20 cellular contexts compared by ENCODE assay signal in the genomic region with DNA sequence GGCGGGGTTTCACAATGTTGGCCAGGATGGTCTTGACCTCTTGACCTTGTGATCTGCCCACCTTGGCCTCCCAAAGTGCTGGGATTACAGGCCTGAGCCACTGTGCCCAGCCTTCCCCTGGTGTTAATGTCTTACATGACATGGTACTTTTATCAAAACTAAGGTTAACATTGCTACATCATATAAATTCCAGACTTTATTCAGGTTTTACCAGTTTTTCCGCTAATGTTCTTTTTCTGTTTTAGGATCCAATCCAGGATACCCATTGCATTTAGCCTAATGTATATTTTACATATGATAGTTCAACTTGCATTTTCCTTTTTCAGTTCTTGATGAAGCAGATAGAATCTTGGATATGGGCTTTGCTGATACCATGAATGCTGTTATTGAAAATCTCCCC. TPM values are rescaled to one million over a fixed set of nuclear protein-coding genes. Genes with fewer than 3 reads are reported as not detected.
A peak's percentile ranks its signal among the peaks of the same experiment; 100 is the strongest.
DNase-seq lines count a peak whose midpoint lies in the region; FAIRE-seq lines count a peak whose summit lies in the region.
"Had no signal": no experiment of that assay in that cellular context is flagged by ENCODE, and none has a peak within 500 bp of the region (broad histone marks: within the 10 kb centered on the region; RNA-seq: fewer than 3 reads in every experiment).

No MANE protein-coding gene starts in this region.

- H3K4me3 Mint-ChIP-seq in activated CD4-positive, alpha-beta T cell treated with anti-CD3 and anti-CD28 coated beads, Interleukin-2, amount 10 ng/mL, durations not matched to agents 24 days and 14 days: no peak overlapping the region
- H3K4me3 Mint-ChIP-seq: CD14-positive monocyte; CD4-positive, alpha-beta memory T cell; CD4-positive, CD25-positive, alpha-beta regulatory T cell; CD8-positive, alpha-beta memory T cell had no signal

- peak; percentile 23 for FAIRE-seq in HTR-8/SVneo (lab: Jason Lieb, UNC)
- FAIRE-seq: A204.1, G401.6, GM12891, GM18507, GM19239 had no signal

- H3K9me3 Mint-ChIP-seq in activated CD4-positive, alpha-beta T cell treated with anti-CD3 and anti-CD28 coated beads, Interleukin-2, amount 10 ng/mL, durations not matched to agents 24 days and 14 days: no peaks in the 10 kb centered on the region
- H3K9me3 Mint-ChIP-seq: CD14-positive monocyte; CD4-positive, alpha-beta memory T cell; CD4-positive, CD25-positive, alpha-beta regulatory T cell; CD8-positive, alpha-beta memory T cell had no signal

- intact Hi-C loops in activated CD4-positive, alpha-beta T cell treated with anti-CD3 and anti-CD28 coated beads, Interleukin-2, amount 10 ng/mL, durations not matched to agents 24 days and 14 days (cut with micrococcal nuclease): no loop called here

- peaks cover 6% of the 10 kb centered on the region for H3K4me1 Mint-ChIP-seq in activated CD4-positive, alpha-beta T cell treated with anti-CD3 and anti-CD28 coated beads, Interleukin-2, amount 10 ng/mL, durations not matched to agents 24 days and 14 days

- no peaks in the 10 kb centered on the region for H3K27me3 Mint-ChIP-seq in activated CD4-positive, alpha-beta T cell treated with anti-CD3 and anti-CD28 coated beads, Interleukin-2, amount 10 ng/mL, durations not matched to agents 24 days and 14 days
- H3K27me3 Mint-ChIP-seq: CD4-positive, alpha-beta memory T cell; CD4-positive, CD25-positive, alpha-beta regulatory T cell; CD8-positive, alpha-beta memory T cell had no signal

- no peak overlapping the region for H3K27ac Mint-ChIP-seq in activated CD4-positive, alpha-beta T cell treated with anti-CD3 and anti-CD28 coated beads, Interleukin-2, amount 10 ng/mL, durations not matched to agents 24 days and 14 days
- H3K27ac Mint-ChIP-seq: CD14-positive monocyte; CD4-positive, alpha-beta memory T cell; CD4-positive, CD25-positive, alpha-beta regulatory T cell; CD8-positive, alpha-beta memory T cell had no signal

- peaks cover 64% of the 10 kb centered on the region for H3K36me3 Mint-ChIP-seq in activated CD4-positive, alpha-beta T cell treated with anti-CD3 and anti-CD28 coated beads, Interleukin-2, amount 10 ng/mL, durations not matched to agents 24 days and 14 days (ENCODE audit: low read depth)

- peak; percentile 32 for DNase-seq in activated CD4-positive, alpha-beta T cell treated with anti-CD3 and anti-CD28 coated beads, Interleukin-2, amount 10 ng/mL, durations not matched to agents 24 days and 14 days
- no peak for DNase-seq in activated CD4-positive, alpha-beta T cell treated with anti-CD3 and anti-CD28 coated beads, Interleukin-2, amount 50 U/mL, for 48 hours
- no peak for DNase-seq in HTR-8/SVneo (ENCODE audit: insufficient read length, low spot score)
- no peak for DNase-seq in activated CD4-positive, CD25-positive, alpha-beta regulatory T cell (lab: John Stamatoyannopoulos, UW)
- no peak for DNase-seq in cortex of kidney (lab: John Stamatoyannopoulos, UW)
- DNase-seq: ACHN; BE2C; C1 segment of cervical spinal cord; CD4-positive, alpha-beta memory T cell; CD4-positive, CD25-positive, alpha-beta regulatory T cell; CD8-positive, alpha-beta memory T cell; COR-L47; DMS79 treated with DMSO at 0.1 percent for 48 hours; GF-D8 had no signal

RNA-seq across cellular contexts. Expression of a gene that starts 14.2 kb away (rescaled TPM):
- total RNA-seq in activated CD4-positive, alpha-beta T cell treated with anti-CD3 and anti-CD28 coated beads, Interleukin-2, amount 10 ng/mL, durations not matched to agents 24 days and 14 days: 68.9 and 71.6 TPM in 2 replicates
